8 cellular contexts compared by ENCODE assay signal in genomic region chr5:81194633-81195333, GRCh38. TPM values are rescaled to one million over a fixed set of nuclear protein-coding genes. Genes with fewer than 3 reads are reported as not detected.
DNase-seq lines count a peak whose midpoint lies in the region; ATAC-seq and TF ChIP-seq lines count a peak whose summit lies in the region.

No MANE protein-coding gene starts in this region.

- 21 to 23% methylated on average over 31 of the region's 31 CpGs for WGBS in aorta, 2 donors

- H3K27me3 ChIP-seq in adipocyte (replicated peaks; ENCODE audit: control insufficient read depth, insufficient read depth, low read length) (peaks cover 3% of the 10 kb centered on the region), aorta (ENCODE audit: control insufficient read depth in 1 of 2, insufficient read depth in 2 of 2, low read length in 1 of 2) (no peaks in the 10 kb centered on the region)

- POLR2A ChIA-PET in HEK293T (lab: Yijun Ruan, JAX), result no interaction called here

- intact Hi-C loops in left ventricle myocardium superior (cut with micrococcal nuclease), result no loop called here
- intact Hi-C loops in aorta (cut with DNase I), result loop anchor here in 1 of 2 donors (10.0 kb wide), 1 partner anchor 510 kb away; no protein-coding TSS in a partner anchor

- no peak overlapping the region for H3K27ac ChIP-seq in aorta (ENCODE audit: low read depth in 1 of 2, low read length in 2 of 2)

- CTCF ChIA-PET in HEK293T (lab: Yijun Ruan, JAX), result interaction anchor here (0.6 to 1.1 kb wide), 9 partner anchors 8 to 434 kb away, joined by 3 to 9 read pairs (median 3); partner anchors contain the start of gene RASGRF2

- H3K4me1 ChIP-seq in adipocyte (ENCODE audit: control insufficient read depth, insufficient read depth, low read length) (peaks cover 10% of the 10 kb centered on the region), aorta (ENCODE audit: control insufficient read depth in 1 of 2, insufficient read depth in 2 of 2, low read length in 2 of 2) (no peaks in the 10 kb centered on the region)

- ATAC-seq in left ventricle myocardium superior (peak; percentile 98), aorta (ENCODE audit: low FRiP score) (peak; percentile 94)

- no peak overlapping the region for H3K9ac ChIP-seq in adipocyte (ENCODE audit: low read length)

- H3K36me3 ChIP-seq in adipocyte (ENCODE audit: control insufficient read depth, insufficient read depth, low read length, severe bottlenecking) (no peaks in the 10 kb centered on the region), aorta (ENCODE audit: control insufficient read depth in 1 of 2, insufficient read depth in 2 of 2, low read length in 1 of 2) (no peaks in the 10 kb centered on the region)

- H3K4me3 ChIP-seq in adipocyte (ENCODE audit: low read length) (peak overlapping the region; percentile 68), aorta (ENCODE audit: low read length in 2 of 2) (no peak overlapping the region)

- peak; percentile 62 for DNase-seq in GDM1 (lab: John Stamatoyannopoulos, UW)
- peak; percentile 93 for DNase-seq in HEK293T (ENCODE audit: extremely low spot score)
- peak; percentile 17 for DNase-seq in NCI-H1048 (lab: John Stamatoyannopoulos, UW)
- peak; percentile 40 to 80 (median 68) for DNase-seq in T-helper 1 cell
- peak; percentile 93 for DNase-seq in adipocyte (ENCODE audit: low read depth)
- DNase-seq in left ventricle myocardium superior, result peak; percentile 92
- peak; percentile 37 for DNase-seq in renal cortical epithelial cell (ENCODE audit: low read depth)
- peak; percentile 85 to 94 for DNase-seq in aorta

- H3K9me3 ChIP-seq in adipocyte (ENCODE audit: control insufficient read depth, low read length), result no peaks in the 10 kb centered on the region
- H3K9me3 ChIP-seq in aorta (ENCODE audit: control insufficient read depth, low read length), result no peaks in the 10 kb centered on the region

TF ChIP-seq in HEK293T, 16 proteins besides CTCF, POLR2A, EP300 and RAD21:
- TF ChIP-seq L3MBTL2 (conservative IDR thresholded peaks at IDR 0.05), result peak; percentile 96
- TF ChIP-seq ZNF384 (IDR thresholded peaks at IDR 0.05), result no peak
TF ChIP-seq in HEK293T: peak in this region for 1.

RNA-seq across cellular contexts. Expression of gene CKMT2, which starts 38.3 kb away (rescaled TPM):
- total RNA-seq in left ventricle myocardium superior (2,067 TPM), renal cortical epithelial cell (1.4 and 2.8 TPM in 2 replicates), aorta (10 to 100 TPM; 24.1 to 29.3 TPM)
- polyA plus RNA-seq in aorta, result 1 to 10 TPM; 5.4 to 5.8 TPM

Comparison
In these comparisons a context has a peak if more than half of its experiments do, and no peak if none do; other contexts are left out.
1. DNase-seq: peak in every context shown above with its lines; median percentile 93 in HEK293T; 93 in adipocyte; 92 in left ventricle myocardium superior; 90 in aorta; 68 in T-helper 1 cell; 62 in GDM1; 37 in renal cortical epithelial cell; 17 in NCI-H1048.
2. RNA of gene CKMT2, which starts 38.3 kb away (total RNA-seq): 2,067 TPM in left ventricle myocardium superior (single experiment); 24.1 to 29.3 TPM in aorta and 1.4 to 2.8 TPM in renal cortical epithelial cell; every median in the first group is over 10 times any median in the second.